In genomic region chr6:41588083-41588482, GRCh38 we compare ENCODE assay signal across 18 cellular contexts. TPM values are rescaled to one million over a fixed set of nuclear protein-coding genes. Genes with fewer than 3 reads are reported as not detected.
"Had no signal": no experiment of that assay in that cellular context is flagged by ENCODE, and none has a peak within 500 bp of the region (broad histone marks: within the 10 kb centered on the region; RNA-seq: fewer than 3 reads in every experiment).

No MANE protein-coding gene starts in this region.

- DNase-seq: activated CD4-positive, alpha-beta T cell treated with anti-CD3 and anti-CD28 coated beads for 48 hours; activated CD8-positive, alpha-beta memory T cell treated with anti-CD3 and anti-CD28 coated beads, Interleukin-2, amount 50 U/mL, for 4 hours; activated CD8-positive, alpha-beta T cell treated with anti-CD3 and anti-CD28 coated beads for 36 hours; activated naive CD8-positive, alpha-beta T cell treated with anti-CD3 and anti-CD28 coated beads for 36 hours; activated T-cell treated with anti-CD3 and anti-CD28 coated beads, Interleukin-2, amount 50 U/mL, for 48 hours; dermis blood vessel endothelial cell; erythroblast; gastrocnemius medialis; heart right ventricle; left colon; lower lobe of right lung; psoas muscle; stimulated activated naive CD8-positive, alpha-beta T cell treated with anti-CD3 and anti-CD28 coated beads, Interleukin-15, amount 100 ng/mL, for 72 hours; thyroid gland had no signal

- H3K27ac Mint-ChIP-seq: activated CD8-positive, alpha-beta T cell treated with anti-CD3 and anti-CD28 coated beads for 36 hours; activated naive CD8-positive, alpha-beta T cell treated with anti-CD3 and anti-CD28 coated beads for 36 hours; nephron progenitor cell; T-helper 1 cell treated with Interleukin-12 subunit alpha and Interleukin-12 subunit beta and Interleukin-4 antibody, amounts not matched to agents 30 μg/mL and 1 μg/mL, for 36 hours; WTC11 had no signal

- H3K27me3 Mint-ChIP-seq: activated CD8-positive, alpha-beta T cell treated with anti-CD3 and anti-CD28 coated beads for 36 hours; activated naive CD8-positive, alpha-beta T cell treated with anti-CD3 and anti-CD28 coated beads for 36 hours; stimulated activated naive CD8-positive, alpha-beta T cell treated with anti-CD3 and anti-CD28 coated beads, Interleukin-15, amount 100 ng/mL, for 72 hours had no signal

- H3K9me3 Mint-ChIP-seq: activated CD8-positive, alpha-beta T cell treated with anti-CD3 and anti-CD28 coated beads for 36 hours; activated naive CD8-positive, alpha-beta T cell treated with anti-CD3 and anti-CD28 coated beads for 36 hours; nephron progenitor cell; stimulated activated naive CD8-positive, alpha-beta T cell treated with anti-CD3 and anti-CD28 coated beads, Interleukin-15, amount 100 ng/mL, for 72 hours; T-helper 1 cell treated with Interleukin-12 subunit alpha and Interleukin-12 subunit beta and Interleukin-4 antibody, amounts not matched to agents 30 μg/mL and 1 μg/mL, for 36 hours; WTC11 had no signal

- H3K27ac ChIP-seq: gastrocnemius medialis, heart right ventricle, lower lobe of right lung, psoas muscle, thyroid gland had no signal

- H3K27me3 ChIP-seq: gastrocnemius medialis, heart right ventricle, thyroid gland had no signal

- ATAC-seq: activated CD8-positive, alpha-beta T cell treated with anti-CD3 and anti-CD28 coated beads for 36 hours; gastrocnemius medialis; left colon; lower lobe of right lung; psoas muscle; sciatic nerve; stimulated activated naive CD8-positive, alpha-beta T cell treated with anti-CD3 and anti-CD28 coated beads, Interleukin-15, amount 100 ng/mL, for 72 hours; WTC11 had no signal

- H3K9me3 ChIP-seq: gastrocnemius medialis, heart right ventricle, lower lobe of right lung, psoas muscle, thyroid gland had no signal

- H3K4me3 Mint-ChIP-seq: activated CD8-positive, alpha-beta T cell treated with anti-CD3 and anti-CD28 coated beads for 36 hours; activated naive CD8-positive, alpha-beta T cell treated with anti-CD3 and anti-CD28 coated beads for 36 hours; nephron progenitor cell; stimulated activated naive CD8-positive, alpha-beta T cell treated with anti-CD3 and anti-CD28 coated beads, Interleukin-15, amount 100 ng/mL, for 72 hours; T-helper 1 cell treated with Interleukin-12 subunit alpha and Interleukin-12 subunit beta and Interleukin-4 antibody, amounts not matched to agents 30 μg/mL and 1 μg/mL, for 36 hours; WTC11 had no signal

- H3K4me3 ChIP-seq: gastrocnemius medialis, heart right ventricle, lower lobe of right lung, psoas muscle, thyroid gland had no signal

RNA-seq across cellular contexts. Expression of gene MDFI, which starts 50.2 kb away (rescaled TPM):
- total RNA-seq: activated CD8-positive, alpha-beta T cell treated with anti-CD3 and anti-CD28 coated beads for 36 hours; activated naive CD8-positive, alpha-beta T cell treated with anti-CD3 and anti-CD28 coated beads for 36 hours had no signal
